Comparison of ENCODE assay signal across 8 cellular contexts in the genomic region with DNA sequence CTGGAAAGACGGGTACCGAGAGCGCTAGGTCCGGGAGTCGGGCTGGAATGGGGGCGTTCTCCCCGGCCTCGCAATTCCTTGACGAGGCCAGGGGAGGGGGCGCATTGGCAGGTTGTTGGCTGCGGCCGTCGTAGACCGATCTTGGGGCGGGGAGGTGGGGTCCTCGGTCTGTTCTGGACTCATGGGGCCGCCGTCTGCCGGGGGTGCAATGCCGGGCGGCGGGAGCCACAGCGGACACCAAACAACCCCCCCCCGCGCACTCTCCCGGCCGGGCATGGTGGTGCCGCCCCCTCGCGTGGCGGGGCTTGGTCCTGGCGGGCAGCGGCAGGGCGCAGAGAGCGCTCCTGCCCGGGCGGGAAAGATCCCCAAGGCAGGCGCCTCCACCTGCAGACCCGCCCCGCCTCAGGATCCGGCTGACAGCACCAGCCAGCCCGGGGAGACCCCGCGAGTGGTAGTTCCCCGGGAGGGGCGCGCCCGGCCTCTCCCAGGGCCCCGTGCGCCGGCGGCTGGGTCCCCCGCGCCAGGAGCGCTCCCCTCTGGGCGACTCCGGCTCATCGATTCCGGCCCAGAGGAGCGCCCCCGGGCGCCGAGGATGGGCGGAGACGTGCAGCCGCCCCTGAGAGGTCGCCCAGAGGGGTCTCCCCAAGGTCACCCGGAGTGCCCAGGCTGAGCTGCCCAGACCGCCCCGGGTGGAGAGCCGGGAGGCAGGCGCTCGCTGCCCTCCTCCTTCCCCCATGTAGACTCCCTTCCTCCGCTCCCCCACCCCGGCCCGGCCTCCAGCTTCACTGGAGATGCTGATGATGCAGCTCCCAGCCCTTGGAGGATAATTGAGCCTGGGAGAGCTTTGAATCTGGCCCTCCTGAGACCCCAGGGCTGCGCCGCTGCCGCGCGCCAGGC. TPM values are rescaled to one million over a fixed set of nuclear protein-coding genes. Genes with fewer than 3 reads are reported as not detected.
DNase-seq lines count a peak whose midpoint lies in the region; ATAC-seq and TF ChIP-seq lines count a peak whose summit lies in the region.

No MANE protein-coding gene starts in this region.

- peaks cover 0 to 35% (median 20%) of the 10 kb centered on the region in 4 donors for H3K4me1 ChIP-seq in Peyer's patch

- DNase-seq in Peyer's patch = peak in 2 of 3 donors; percentile 59 to 64
- DNase-seq in immature natural killer cell = peak; percentile 50 to 61 (median 56)
- peak; percentile 60 for DNase-seq in stimulated activated CD4-positive, alpha-beta T cell treated with anti-CD3 and anti-CD28 coated beads, Interleukin-15, amount 100 ng/mL, for 24 hours

- H3K4me3 ChIP-seq in Peyer's patch = peak overlapping the region; percentile 61 to 87 (median 78)

- H3K4me1 Mint-ChIP-seq in immature natural killer cell = peaks cover 61 to 64% of the 10 kb centered on the region in 2 donors

- H3K4me3 Mint-ChIP-seq in immature natural killer cell = peak overlapping the region; percentile 92 to 98 (median 92)

- peak in 1 of 6 experiments; percentile 7 for TF ChIP-seq CTCF in Peyer's patch (IDR thresholded peaks at IDR 0.05)

- H3K27me3 Mint-ChIP-seq in immature natural killer cell (ENCODE audit: low read depth in 3 of 3) = peaks cover 21 to 45% (median 41%) of the 10 kb centered on the region in 3 donors

- ATAC-seq in GM18868 (IDR thresholded peaks at IDR 0.05; ENCODE audit: unreplicated experiment) (peak; percentile 20), GM18511 (IDR thresholded peaks at IDR 0.05; ENCODE audit: unreplicated experiment) (no peak), GM18861 (IDR thresholded peaks at IDR 0.05; ENCODE audit: unreplicated experiment) (no peak), HG03520 (IDR thresholded peaks at IDR 0.05; ENCODE audit: unreplicated experiment) (no peak)

- H3K36me3 Mint-ChIP-seq in immature natural killer cell = peaks cover 5 to 15% (median 8%) of the 10 kb centered on the region in 3 donors

- TF ChIP-seq POLR2A in Peyer's patch (IDR thresholded peaks at IDR 0.05) = no peak

- no peaks in the 10 kb centered on the region for H3K9me3 ChIP-seq in Peyer's patch

- no peaks in the 10 kb centered on the region for H3K9me3 Mint-ChIP-seq in immature natural killer cell

- peak overlapping the region; percentile 97 to 100 (median 99) for H3K27ac Mint-ChIP-seq in immature natural killer cell

- H3K27me3 ChIP-seq in Peyer's patch = peaks cover 0 to 10% of the 10 kb centered on the region in 2 donors

- H3K36me3 ChIP-seq in Peyer's patch = no peaks in the 10 kb centered on the region

- H3K27ac ChIP-seq in Peyer's patch (peak overlapping the region; percentile 82 to 96 (median 88)), angular gyrus (ENCODE audit: low read depth, low read length) (peak overlapping the region; percentile 96)

RNA-seq across cellular contexts. Expression of gene PPP1R16B, which starts 0.7 kb away (rescaled TPM):
- total RNA-seq in Peyer's patch = 10 to 100 TPM in 1 of 4 donors, 1 to 10 TPM in 3; 3.2 to 41.3 (median 7.2) TPM
- polyA plus RNA-seq in immature natural killer cell = 10 to 100 TPM; 23.6 to 42.8 (median 24.9) TPM

RNA-seq across cellular contexts. Expression of gene ACTR5, which starts 57.9 kb away (rescaled TPM):
- 10 to 100 TPM in 2 of 4 donors, 1 to 10 TPM in 2; 5.1 to 32.2 (median 11.0) TPM for total RNA-seq in Peyer's patch
- 10 to 100 TPM in 1 of 3 donors, 1 to 10 TPM in 2; 8.0 to 11.1 (median 8.7) TPM for polyA plus RNA-seq in immature natural killer cell
